In genomic region chr18:38022247-38022646, GRCh38 we compare ENCODE assay signal across 7 cellular contexts.
"Had no signal": no experiment of that assay in that cellular context is flagged by ENCODE, and none has a peak within 500 bp of the region (broad histone marks: within the 10 kb centered on the region; RNA-seq: fewer than 3 reads in every experiment).

No MANE protein-coding gene starts in this region.

- H3K27ac ChIP-seq: HL-60 had no signal

- H3K4me3 ChIP-seq: K562 had no signal

- ATAC-seq: HepG2, K562 had no signal

- FAIRE-seq: HepG2, HTR-8/SVneo, K562 had no signal

- DNase-seq: IMR-90, KBM-7, KG1 had no signal
